8 cellular contexts compared by ENCODE assay signal in genomic region chr22:50218996-50219727, GRCh38. TPM values are rescaled to one million over a fixed set of nuclear protein-coding genes. Genes with fewer than 3 reads are reported as not detected.
DNase-seq lines count a peak whose midpoint lies in the region; TF ChIP-seq lines count a peak whose summit lies in the region.

No MANE protein-coding gene starts in this region.

- DNase-seq in DMS53 treated with DMSO at 0.1 percent for 48 hours (lab: John Stamatoyannopoulos, UW; ENCODE audit: unreplicated experiment) (peak; percentile 80), NCI-H2029 (lab: John Stamatoyannopoulos, UW) (peak; percentile 64), cardiac fibroblast (ENCODE audit: low read depth in 2 of 2) (peak; percentile 65 to 87), lower leg skin (ENCODE audit: low spot score in 2 of 2) (peak; percentile 81 to 94), GM10248 (ENCODE audit: extremely low spot score) (no peak), germinal center (ENCODE audit: low spot score) (no peak), C1 segment of cervical spinal cord (lab: John Stamatoyannopoulos, UW) (no peak), RKO (ENCODE audit: low spot score) (no peak)

- H3K4me3 ChIP-seq in cardiac fibroblast (replicated peaks in 1 of 2; ENCODE audit: low read depth in 2 of 2, low read length in 2 of 2) (no peak overlapping the region), lower leg skin (ENCODE audit: low read depth, poor library complexity, severe bottlenecking) (no peak overlapping the region)

- CTCF ChIA-PET in GM10248 (lab: Yijun Ruan, JAX): interaction anchor here (1.1 to 1.8 kb wide), 3 partner anchors 14 to 23 kb away, joined by 3 to 6 read pairs (median 4); no protein-coding TSS in a partner anchor

- 71 to 76% methylated on average over 39 to 41 of the region's 42 CpGs for WGBS in lower leg skin, 2 donors

- TF ChIP-seq POLR2A in lower leg skin (IDR thresholded peaks at IDR 0.05): no peak

- intact Hi-C loops in lower leg skin (cut with DNase I; ENCODE audit: low total_unique reads): no loop called here

- POLR2A ChIA-PET in GM10248 (lab: Yijun Ruan, JAX): no interaction called here

- no peak for TF ChIP-seq CTCF in cardiac fibroblast (IDR thresholded peaks at IDR 0.05; ENCODE audit: low read depth, low read length)
- no peak for TF ChIP-seq CTCF in lower leg skin (IDR thresholded peaks at IDR 0.05)
- TF ChIP-seq CTCF in GM10248 (IDR thresholded peaks at IDR 0.05; ENCODE audit: control extremely low read depth, extremely low read depth, low read depth, missing control alignments): no peak

RNA-seq across cellular contexts. Expression of gene SELENOO, which starts 18.4 kb away (rescaled TPM):
- 10 to 100 TPM; 33.3 to 52.3 (median 43.1) TPM for total RNA-seq in lower leg skin

RNA-seq across cellular contexts. Expression of gene TUBGCP6, which starts 25.7 kb away (rescaled TPM):
- total RNA-seq in lower leg skin: 10 to 100 TPM; 37.1 to 67.0 (median 52.5) TPM

RNA-seq across cellular contexts. Expression of gene HDAC10, which starts 31.9 kb away (rescaled TPM):
- total RNA-seq in lower leg skin: 10 to 100 TPM; 36.4 to 60.7 (median 45.7) TPM

RNA-seq across cellular contexts. Expression of gene TRABD, which starts 33.4 kb away (rescaled TPM):
- total RNA-seq in lower leg skin: 10 to 100 TPM; 31.5 to 62.7 (median 46.4) TPM

RNA-seq across cellular contexts. Expression of gene MAPK12, which starts 42.3 kb away (rescaled TPM):
- total RNA-seq in lower leg skin: 1 to 10 TPM in 3 of 4 donors, under 1 TPM in 1; 0.99 to 3.5 (median 1.8) TPM

Comparison
In these comparisons a context has a peak if more than half of its experiments do, and no peak if none do; other contexts are left out.
1. DNase-seq: peak in DMS53 treated with DMSO at 0.1 percent for 48 hours (single experiment), NCI-H2029 (single experiment), cardiac fibroblast (2 of 2) and lower leg skin (2 of 2); none in GM10248 (single experiment), germinal center (single experiment), C1 segment of cervical spinal cord (0 of 14) and RKO (single experiment).